Comparison of ENCODE assay signal across 11 cellular contexts in the genomic region with DNA sequence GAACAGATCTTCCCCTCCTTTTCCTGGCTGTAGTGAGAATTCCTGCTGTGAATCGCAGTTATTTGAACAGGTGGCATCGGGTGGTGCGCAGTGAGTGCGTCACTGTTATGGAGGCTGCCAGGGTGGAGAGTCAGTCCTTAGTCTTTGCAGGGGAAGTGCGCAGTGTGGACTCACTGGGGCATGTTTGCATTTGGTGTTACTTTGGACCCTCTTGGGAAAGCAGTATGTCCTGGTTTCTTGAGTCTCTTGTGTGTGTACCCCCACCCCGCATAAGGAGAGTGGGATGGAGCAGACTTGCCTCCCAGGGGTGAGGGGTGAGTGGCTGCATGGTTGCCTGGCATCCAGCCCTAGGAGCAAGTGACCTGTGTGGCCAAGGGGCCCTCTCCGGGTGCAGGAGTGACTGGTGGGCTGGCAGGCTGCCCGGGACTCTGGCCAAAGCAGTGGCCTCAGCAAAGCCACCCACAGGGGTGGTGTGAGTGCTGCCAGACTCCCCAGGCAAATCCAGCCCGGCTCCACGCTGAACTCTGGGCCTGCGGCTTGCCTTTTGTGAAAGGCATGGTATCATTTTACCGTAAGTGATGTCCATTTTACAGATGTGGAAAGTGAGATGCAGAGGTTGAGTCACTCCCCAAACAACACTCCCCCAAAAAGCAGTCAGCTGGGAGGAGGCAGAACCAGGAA. TPM values are rescaled to one million over a fixed set of nuclear protein-coding genes. Genes with fewer than 3 reads are reported as not detected.
DNase-seq lines count a peak whose midpoint lies in the region; ATAC-seq, FAIRE-seq and TF ChIP-seq lines count a peak whose summit lies in the region.
"Had no signal": no experiment of that assay in that cellular context is flagged by ENCODE, and none has a peak within 500 bp of the region (broad histone marks: within the 10 kb centered on the region; RNA-seq: fewer than 3 reads in every experiment).

No MANE protein-coding gene starts in this region.

- H3K27me3 Mint-ChIP-seq in brain: no peaks in the 10 kb centered on the region
- H3K27me3 Mint-ChIP-seq: activated CD4-positive, alpha-beta memory T cell treated with anti-CD3 and anti-CD28 coated beads for 36 hours had no signal

- in situ Hi-C loops in ACHN (cut with HindIII; ENCODE audit: low pct_ligation_motif_present, low pct_unique_long_range_greater_than_20kb, low sequenced_read_pairs): no loop called here

- FAIRE-seq in frontal cortex (lab: Jason Lieb, UNC): no peak

- peak overlapping the region in 4 of 5 experiments; percentile 28 to 90 (median 78) for H3K27ac Mint-ChIP-seq in brain
- H3K27ac Mint-ChIP-seq: activated CD4-positive, alpha-beta memory T cell treated with anti-CD3 and anti-CD28 coated beads for 36 hours had no signal

- DNase-seq in NCI-H2171 treated with DMSO at 0.1 percent for 48 hours (lab: John Stamatoyannopoulos, UW): peak; percentile 42
- DNase-seq in NCI-H2171 (lab: John Stamatoyannopoulos, UW): no peak
- peak; percentile 82 for DNase-seq in lower lobe of right lung
- DNase-seq in aorta: peak; percentile 84 to 90
- DNase-seq in ACHN: no peak
- no peak for DNase-seq in frontal cortex (ENCODE audit: low spot score in 2 of 2)
- DNase-seq: activated CD4-positive, alpha-beta memory T cell treated with anti-CD3 and anti-CD28 coated beads for 36 hours had no signal

- H3K27me3 ChIP-seq in lower lobe of right lung (ENCODE audit: low read depth) (no peaks in the 10 kb centered on the region), aorta (ENCODE audit: control insufficient read depth in 1 of 2, insufficient read depth in 2 of 2, low read length in 1 of 2) (no peaks in the 10 kb centered on the region)

- TF ChIP-seq CTCF in brain (conservative IDR thresholded peaks at IDR 0.05): no peak
- TF ChIP-seq CTCF in lower lobe of right lung (IDR thresholded peaks at IDR 0.05): no peak

- H3K36me3 Mint-ChIP-seq in brain: peaks cover 60% of the 10 kb centered on the region

- H3K4me1 ChIP-seq in lower lobe of right lung (peaks cover 31% of the 10 kb centered on the region), aorta (ENCODE audit: control insufficient read depth in 1 of 2, insufficient read depth in 2 of 2, low read length in 2 of 2) (peaks cover 0 to 9% of the 10 kb centered on the region in 2 donors)

- H3K4me3 Mint-ChIP-seq in brain: peak overlapping the region in 1 of 5 experiments; percentile 19
- H3K4me3 Mint-ChIP-seq: activated CD4-positive, alpha-beta memory T cell treated with anti-CD3 and anti-CD28 coated beads for 36 hours had no signal

- H3K9me3 ChIP-seq in lower lobe of right lung (no peaks in the 10 kb centered on the region), aorta (ENCODE audit: control insufficient read depth, low read length) (no peaks in the 10 kb centered on the region)

- H3K4me1 Mint-ChIP-seq in brain: peaks cover 38% of the 10 kb centered on the region

- peaks cover 0 to 2% (median 0%) of the 10 kb centered on the region in 5 experiments for H3K9me3 Mint-ChIP-seq in brain
- H3K9me3 Mint-ChIP-seq: activated CD4-positive, alpha-beta memory T cell treated with anti-CD3 and anti-CD28 coated beads for 36 hours had no signal

- 48 to 50% methylated on average over 12 of the region's 12 CpGs for WGBS in aorta, 2 donors

- intact Hi-C loops in lower lobe of right lung (cut with DNase I): no loop called here
- intact Hi-C loops in aorta (cut with DNase I): loop anchor here in 1 of 2 donors (2.0 to 5.0 kb wide), 2 partner anchors 156 to 302 kb away; partner anchors contain the start of gene FLNB

- H3K36me3 ChIP-seq in lower lobe of right lung (peaks cover 44% of the 10 kb centered on the region), aorta (ENCODE audit: control insufficient read depth in 1 of 2, insufficient read depth in 2 of 2, low read length in 1 of 2) (no peaks in the 10 kb centered on the region)

- H3K27ac ChIP-seq in lower lobe of right lung (no peak overlapping the region), aorta (ENCODE audit: low read depth in 1 of 2, low read length in 2 of 2) (peak overlapping the region; percentile 18 to 86)

- H3K4me3 ChIP-seq in lower lobe of right lung: no peak overlapping the region
- no peak overlapping the region for H3K4me3 ChIP-seq in aorta (ENCODE audit: low read length in 2 of 2)
- H3K4me3 ChIP-seq: skin epidermis had no signal

- ATAC-seq in lower lobe of right lung (peak; percentile 72 to 76), aorta (ENCODE audit: low FRiP score) (peak; percentile 50), HG02840 (IDR thresholded peaks at IDR 0.05; ENCODE audit: low FRiP score, unreplicated experiment) (no peak)

RNA-seq across cellular contexts. Expression of gene DNASE1L3, which starts 46.4 kb away (rescaled TPM):
- polyA plus RNA-seq in brain (ENCODE audit: insufficient read depth, low read depth, low replicate concordance): 0.80 TPM
- total RNA-seq in lower lobe of right lung: 12.0 TPM
- total RNA-seq in aorta: 10 to 100 TPM in 1 of 2 donors, 1 to 10 TPM in 1; 4.3 to 19.8 TPM
- 1 to 10 TPM; 1.4 to 7.0 TPM for polyA plus RNA-seq in aorta
- total RNA-seq in frontal cortex: 0.41 TPM
- total RNA-seq: activated CD4-positive, alpha-beta memory T cell treated with anti-CD3 and anti-CD28 coated beads for 36 hours; HT1080 had no signal

Comparison
In these comparisons a context has a peak if more than half of its experiments do, and no peak if none do; other contexts are left out.
1. DNase-seq: peak in NCI-H2171 treated with DMSO at 0.1 percent for 48 hours (single experiment), lower lobe of right lung (single experiment) and aorta (2 of 2); none in NCI-H2171 (single experiment), ACHN (single experiment) and frontal cortex (0 of 2).